ENCODE assay signal across 24 cellular contexts in genomic region chr2:186757009-186757408, GRCh38.
A peak's percentile ranks its signal among the peaks of the same experiment; 100 is the strongest.
DNase-seq lines count a peak whose midpoint lies in the region; ATAC-seq and TF ChIP-seq lines count a peak whose summit lies in the region.
"Had no signal": no experiment of that assay in that cellular context is flagged by ENCODE, and none has a peak within 500 bp of the region (broad histone marks: within the 10 kb centered on the region; RNA-seq: fewer than 3 reads in every experiment).

No MANE protein-coding gene starts in this region.

- peak; percentile 13 for DNase-seq in NCI-H82 (lab: John Stamatoyannopoulos, UW)
- DNase-seq in NCI-H82 treated with DMSO at 0.1 percent for 48 hours (lab: John Stamatoyannopoulos, UW; ENCODE audit: unreplicated experiment), result no peak
- DNase-seq in dermis blood vessel endothelial cell, result peak; percentile 54
- peak; percentile 66 for DNase-seq in iPS-NIHi7 (ENCODE audit: extremely low spot score)
- peak; percentile 31 for DNase-seq in retinal pigment epithelial cell (ENCODE audit: low read depth)
- DNase-seq in gastrocnemius medialis, result no peak
- DNase-seq in GM19238 (ENCODE audit: insufficient read length, low spot score), result no peak
- no peak for DNase-seq in KBM-7
- DNase-seq: activated CD4-positive, alpha-beta T cell treated with anti-CD3 and anti-CD28 coated beads, Interleukin-2, amount 50 U/mL, for 1 hour; activated naive CD4-positive, alpha-beta T cell treated with Interleukin-2 at 50 U/mL for 16 hours; brain microvascular endothelial cell; CD4-positive, alpha-beta memory T cell; DMS153; effector CD8-positive, alpha-beta T cell; foreskin keratinocyte; HCEC 1CT; naive thymus-derived CD4-positive, alpha-beta T cell; NCI-H510A; retina; Right ventricle myocardium superior; stimulated activated CD4-positive, alpha-beta T cell treated with anti-CD3 and anti-CD28 coated beads, Interleukin-2, amount 100 ng/mL, for 24 hours; transverse colon had no signal

- intact Hi-C loops in gastrocnemius medialis (cut with DNase I; ENCODE audit: low total_unique reads), result no loop called here

- no peaks in the 10 kb centered on the region for H3K36me3 ChIP-seq in gastrocnemius medialis
- H3K36me3 ChIP-seq: brain microvascular endothelial cell had no signal

- no peak overlapping the region for H3K4me3 ChIP-seq in retinal pigment epithelial cell (ENCODE audit: low read length)
- H3K4me3 ChIP-seq in gastrocnemius medialis, result no peak overlapping the region
- H3K4me3 ChIP-seq: esophagus muscularis mucosa, transverse colon had no signal

- no peak overlapping the region for H3K27ac ChIP-seq in gastrocnemius medialis
- H3K27ac ChIP-seq: brain microvascular endothelial cell, esophagus muscularis mucosa, foreskin keratinocyte, transverse colon, VCaP had no signal

- ATAC-seq in gastrocnemius medialis, result no peak
- ATAC-seq: foreskin keratinocyte; naive thymus-derived CD4-positive, alpha-beta T cell had no signal

- no peaks in the 10 kb centered on the region for H3K27me3 ChIP-seq in gastrocnemius medialis
- H3K27me3 ChIP-seq: brain microvascular endothelial cell, esophagus muscularis mucosa, foreskin keratinocyte, transverse colon had no signal

- TF ChIP-seq CTCF in retinal pigment epithelial cell (conservative IDR thresholded peaks at IDR 0.05; ENCODE audit: low read depth, low read length) (no peak), gastrocnemius medialis (IDR thresholded peaks at IDR 0.05 in 4 of 5, conservative IDR thresholded peaks at IDR 0.05 in 1 of 5) (no peak)

- H3K9me3 ChIP-seq in gastrocnemius medialis, result no peaks in the 10 kb centered on the region
- H3K9me3 ChIP-seq: esophagus muscularis mucosa, transverse colon had no signal

- H3K4me1 ChIP-seq in gastrocnemius medialis, result no peaks in the 10 kb centered on the region
- H3K4me1 ChIP-seq: esophagus muscularis mucosa, foreskin keratinocyte, transverse colon had no signal

- TF ChIP-seq POLR2A in gastrocnemius medialis (IDR thresholded peaks at IDR 0.05), result no peak

- in situ Hi-C loops in gastrocnemius medialis (cut with MboI; ENCODE audit: low sequenced_read_pairs in 4 of 4), result no loop called here
- in situ Hi-C loops in KBM-7 (cut with MboI; ENCODE audit: low pct_unique_long_range_greater_than_20kb, low sequenced_read_pairs), result no loop called here

Comparison
In these comparisons a context has a peak if more than half of its experiments do, and no peak if none do; other contexts are left out.
1. DNase-seq: peak in NCI-H82 (single experiment), dermis blood vessel endothelial cell (single experiment), iPS-NIHi7 (single experiment) and retinal pigment epithelial cell (single experiment); none in NCI-H82 treated with DMSO at 0.1 percent for 48 hours (single experiment), gastrocnemius medialis (0 of 2), GM19238 (single experiment) and KBM-7 (single experiment).